16 cellular contexts compared by ENCODE assay signal in genomic region chr20:53146201-53146891, GRCh38.
DNase-seq lines count a peak whose midpoint lies in the region; ATAC-seq, FAIRE-seq and TF ChIP-seq lines count a peak whose summit lies in the region.
"Had no signal": no experiment of that assay in that cellular context is flagged by ENCODE, and none has a peak within 500 bp of the region (broad histone marks: within the 10 kb centered on the region; RNA-seq: fewer than 3 reads in every experiment).

No MANE protein-coding gene starts in this region.

- CTCF ChIA-PET in GM12878 (lab: Yijun Ruan, JAX): interaction anchor here (0.6 to 1.0 kb wide), 4 partner anchors 9 to 166 kb away, joined by 3 read pairs; no protein-coding TSS in a partner anchor

- FAIRE-seq in GM12878 (lab: Jason Lieb, UNC) (no peak), urothelium cell line (lab: Jason Lieb, UNC) (peak; percentile 66)
- FAIRE-seq: GM18507 had no signal

- BruUV-seq in GM12878 (replicated peaks; lab: Mats Ljungman, UMichigan): no TSS peak

- no peak for TF ChIP-seq CTCF in GM12878 (IDR thresholded peaks at IDR 0.05 in 2 of 3, conservative IDR thresholded peaks at IDR 0.05 in 1 of 3; ENCODE audit: control insufficient read depth in 2 of 3, extremely low read depth in 1 of 3, insufficient read depth in 1 of 3, low read depth in 3 of 3, low read length in 3 of 3)

- no peak for TF ChIP-seq RAD21 in GM12878 (IDR thresholded peaks at IDR 0.05; ENCODE audit: insufficient read depth, low read depth, low read length)

- H3K4me1 ChIP-seq in GM12878 (ENCODE audit: control insufficient read depth, insufficient read depth, low read length): no peaks in the 10 kb centered on the region; the same call in 1 of the 2 replicates
- H3K4me1 ChIP-seq: upper lobe of right lung had no signal

- no peaks in the 10 kb centered on the region for H3K79me2 ChIP-seq in GM12878 (ENCODE audit: control insufficient read depth, insufficient read depth, low read length)

- ATAC-seq in GM12878: peak; percentile 88
- ATAC-seq in GM19324 (IDR thresholded peaks at IDR 0.05; ENCODE audit: low FRiP score, unreplicated experiment): no peak
- ATAC-seq in GM21576 (IDR thresholded peaks at IDR 0.05; ENCODE audit: unreplicated experiment): no peak
- ATAC-seq: upper lobe of right lung had no signal

- RAD21 ChIA-PET in GM12878 (lab: Charles Lee; ENCODE audit: unreplicated experiment): interaction anchor here (0.8 to 1.4 kb wide), 2 partner anchors 10 to 172 kb away, joined by 3 to 4 read pairs; no protein-coding TSS in a partner anchor

- no peak overlapping the region for H3K27ac ChIP-seq in GM12878 (ENCODE audit: control insufficient read depth, insufficient read depth)
- H3K27ac ChIP-seq: esophagus muscularis mucosa, upper lobe of right lung had no signal

- DNase-seq in activated T-cell treated with anti-CD3 and anti-CD28 coated beads for 48 hours (ENCODE audit: low read depth) (peak; percentile 49), activated T-cell treated with anti-CD3 and anti-CD28 coated beads for 4 hours (no peak), SW480 (ENCODE audit: low spot score) (peak; percentile 65), GM12878 (ENCODE audit: low read depth, low spot score) (no peak), urothelium cell line (ENCODE audit: low spot score) (no peak), NCI-H1048 (lab: John Stamatoyannopoulos, UW) (no peak)
- DNase-seq: DMS53, MV-4-11, NCI-H2227 treated with DMSO at 0.1 percent for 48 hours, RPMI8226, T-helper 9 cell, upper lobe of right lung had no signal

- SMC1A ChIA-PET in GM12878 (lab: Charles Lee; ENCODE audit: uncharacterized antibody, unreplicated experiment): interaction anchor here (0.5 to 1.7 kb wide), 5 partner anchors 9 to 835 kb away, joined by 3 to 7 read pairs (median 3); no protein-coding TSS in a partner anchor

- in situ Hi-C loops in GM12878 (cut with MboI): no loop called here

- no peak overlapping the region for H3K9ac ChIP-seq in GM12878 (ENCODE audit: control insufficient read depth, insufficient read depth, low read length)

- no peaks in the 10 kb centered on the region for H3K36me3 ChIP-seq in GM12878 (ENCODE audit: control insufficient read depth in 2 of 2, insufficient read depth in 2 of 2, low read length in 1 of 2)
- H3K36me3 ChIP-seq: esophagus muscularis mucosa, upper lobe of right lung had no signal

- H3K4me2 ChIP-seq in GM12878 (ENCODE audit: control insufficient read depth, insufficient read depth): no peak overlapping the region

- TF ChIP-seq POLR2A in GM12878 (IDR thresholded peaks at IDR 0.05; ENCODE audit: low read depth, low read length): no peak

- POLR2A ChIA-PET in GM12878 (lab: Charles Lee): interaction anchor here (0.6 to 1.4 kb wide), 5 partner anchors 8 to 172 kb away, joined by 3 to 5 read pairs (median 3); no protein-coding TSS in a partner anchor

- H4K20me1 ChIP-seq in GM12878 (ENCODE audit: control insufficient read depth, insufficient read depth): no peaks in the 10 kb centered on the region

- no peak overlapping the region for H2AFZ ChIP-seq in GM12878 (ENCODE audit: control insufficient read depth, low read depth, low read length)

- no peaks in the 10 kb centered on the region for H3K27me3 ChIP-seq in GM12878 (replicated peaks in 1 of 2; ENCODE audit: control insufficient read depth in 2 of 2, insufficient read depth in 2 of 2, low read length in 1 of 2)
- H3K27me3 ChIP-seq: upper lobe of right lung had no signal

- WGBS in GM12878 (ENCODE audit: insufficient coverage, insufficient replicate concordance, low lambda C conversion rate, missing lambda C conversion rate): 19% methylated on average over 10 of the region's 10 CpGs

- no peak overlapping the region for H3K4me3 ChIP-seq in GM12878
- H3K4me3 ChIP-seq: esophagus muscularis mucosa, upper lobe of right lung had no signal

- intact Hi-C loops in GM12878 (cut with micrococcal nuclease; ENCODE audit: unreplicated experiment): loop anchor here (5.0 kb wide), 1 partner anchor 174 kb away; the partner anchor contains the start of gene TSHZ2

- H3K9me3 ChIP-seq in GM12878 (replicated peaks; ENCODE audit: control insufficient read depth, insufficient read depth, low read length): no peaks in the 10 kb centered on the region
- H3K9me3 ChIP-seq: esophagus muscularis mucosa, upper lobe of right lung had no signal

- TF ChIP-seq EP300 in GM12878 (IDR thresholded peaks at IDR 0.05; ENCODE audit: borderline replicate concordance in 1 of 2, control insufficient read depth in 1 of 2, low read depth in 2 of 2, low read length in 2 of 2): 0 out of 4 replicates have a peak, but pooled peaks of 1 of the 2 experiments have one; percentile 10

TF ChIP-seq in GM12878, 131 proteins besides CTCF, POLR2A, EP300 and RAD21:
- TF ChIP-seq CEBPZ (IDR thresholded peaks at IDR 0.05; ENCODE audit: low read depth, low read length): no peak
- no peak for TF ChIP-seq IKZF2 (IDR thresholded peaks at IDR 0.05)
- TF ChIP-seq PAX5 (IDR thresholded peaks at IDR 0.05; ENCODE audit: borderline replicate concordance, low read depth, low read length): peak; percentile 54; the same call in 1 of the 2 replicates
- no peak for TF ChIP-seq PAX8 (IDR thresholded peaks at IDR 0.05)
- 0 out of 2 replicates have a peak, but pooled peaks have one; percentile 17 for TF ChIP-seq JUNB (IDR thresholded peaks at IDR 0.05)
- peak; percentile 15; the same call in 1 of the 2 replicates for TF ChIP-seq ZNF24 (IDR thresholded peaks at IDR 0.05)
- no peak for TF ChIP-seq NFXL1 (IDR thresholded peaks at IDR 0.05; ENCODE audit: borderline replicate concordance)
- no peak for TF ChIP-seq ZSCAN29 (IDR thresholded peaks at IDR 0.05)
- TF ChIP-seq PBX3 (IDR thresholded peaks at IDR 0.05; ENCODE audit: insufficient replicate concordance, low read depth, low read length): no peak
- no peak for TF ChIP-seq POU2F2 (IDR thresholded peaks at IDR 0.05; ENCODE audit: borderline replicate concordance, low read depth, low read length)
- TF ChIP-seq NR2C2 (IDR thresholded peaks at IDR 0.05; ENCODE audit: borderline replicate concordance, control insufficient read depth, insufficient read length, low read depth): no peak
- no peak for TF ChIP-seq SMAD1 (IDR thresholded peaks at IDR 0.05; ENCODE audit: low read depth, partially characterized antibody)

Comparison
In these comparisons a context has a peak if more than half of its experiments do, and no peak if none do; other contexts are left out.
1. DNase-seq: peak in activated T-cell treated with anti-CD3 and anti-CD28 coated beads for 48 hours (single experiment) and SW480 (single experiment); none in activated T-cell treated with anti-CD3 and anti-CD28 coated beads for 4 hours (single experiment), GM12878 (single experiment), urothelium cell line (single experiment) and NCI-H1048 (single experiment).